9 cellular contexts compared by ENCODE assay signal in genomic region chr10:124992462-124993344, GRCh38. TPM values are rescaled to one million over a fixed set of nuclear protein-coding genes. Genes with fewer than 3 reads are reported as not detected.
DNase-seq lines count a peak whose midpoint lies in the region; ATAC-seq, FAIRE-seq and TF ChIP-seq lines count a peak whose summit lies in the region.
"Had no signal": no experiment of that assay in that cellular context is flagged by ENCODE, and none has a peak within 500 bp of the region (broad histone marks: within the 10 kb centered on the region; RNA-seq: fewer than 3 reads in every experiment).

No MANE protein-coding gene starts in this region.

- no peak for TF ChIP-seq POLR2A in H54 (IDR thresholded peaks at IDR 0.05; ENCODE audit: low read depth, low read length)

- no peaks in the 10 kb centered on the region for H3K36me3 Mint-ChIP-seq in T-helper 17 cell (ENCODE audit: low read depth)
- H3K36me3 Mint-ChIP-seq in natural killer cell, result peaks cover 4% of the 10 kb centered on the region

- H3K9me3 Mint-ChIP-seq in natural killer cell, result no peaks in the 10 kb centered on the region
- H3K9me3 Mint-ChIP-seq: naive thymus-derived CD8-positive, alpha-beta T cell had no signal

- H3K4me3 ChIP-seq in GM12864 (ENCODE audit: low read depth, low read length) (no peak overlapping the region), fibroblast of mammary gland (ENCODE audit: control insufficient read depth, low read depth, low read length) (no peak overlapping the region)

- intact Hi-C loops in natural killer cell (cut with micrococcal nuclease), result loop anchor here (1.0 to 5.0 kb wide), 2 partner anchors 69 to 350 kb away; no protein-coding TSS in a partner anchor

- peak; percentile 54 for DNase-seq in AG09319 (ENCODE audit: extremely low read depth, low read depth)
- DNase-seq in GM12864 (ENCODE audit: low read depth), result no peak
- peak; percentile 65 for DNase-seq in KBM-7
- no peak for DNase-seq in T-helper 17 cell
- peak; percentile 75 for DNase-seq in fibroblast of mammary gland (ENCODE audit: low read depth)
- DNase-seq in natural killer cell, result no peak
- no peak for DNase-seq in H54 (ENCODE audit: insufficient read length, low spot score)

- FAIRE-seq in H54 (lab: Jason Lieb, UNC), result no peak

- TF ChIP-seq CTCF in AG09319 (IDR thresholded peaks at IDR 0.05; ENCODE audit: low read depth, low read length) (peak; percentile 51), GM12864 (IDR thresholded peaks at IDR 0.05; ENCODE audit: low read depth, low read length, missing control alignments) (peak; percentile 58), fibroblast of mammary gland (conservative IDR thresholded peaks at IDR 0.05; ENCODE audit: control insufficient read depth, insufficient read depth, low read depth, low read length) (peak; percentile 55), natural killer cell (IDR thresholded peaks at IDR 0.05) (peak; percentile 65)

- ATAC-seq in T-helper 17 cell, result peak; percentile 52
- peak; percentile 68 to 88 (median 79) for ATAC-seq in natural killer cell
- ATAC-seq in GM21717 (IDR thresholded peaks at IDR 0.05; ENCODE audit: unreplicated experiment), result no peak
- ATAC-seq: naive thymus-derived CD8-positive, alpha-beta T cell had no signal

- no peaks in the 10 kb centered on the region for H3K9me3 ChIP-seq in T-helper 17 cell (ENCODE audit: control insufficient read depth, low read length, poor library complexity, severe bottlenecking)

- peaks cover 5% of the 10 kb centered on the region for H3K4me1 Mint-ChIP-seq in T-helper 17 cell
- H3K4me1 Mint-ChIP-seq in natural killer cell, result peaks cover 6 to 8% of the 10 kb centered on the region in 2 donors

- H3K4me3 Mint-ChIP-seq in T-helper 17 cell, result no peak overlapping the region
- H3K4me3 Mint-ChIP-seq in natural killer cell, result no peak overlapping the region
- H3K4me3 Mint-ChIP-seq: naive thymus-derived CD8-positive, alpha-beta T cell had no signal

- H3K27me3 Mint-ChIP-seq in T-helper 17 cell, result no peaks in the 10 kb centered on the region
- no peaks in the 10 kb centered on the region for H3K27me3 Mint-ChIP-seq in natural killer cell (ENCODE audit: low read depth in 2 of 2)
- H3K27me3 Mint-ChIP-seq: naive thymus-derived CD8-positive, alpha-beta T cell had no signal

- H3K27ac Mint-ChIP-seq in T-helper 17 cell, result no peak overlapping the region
- H3K27ac Mint-ChIP-seq in natural killer cell, result peak overlapping the region; percentile 27 to 38

- in situ Hi-C loops in KBM-7 (cut with MboI; ENCODE audit: low pct_unique_long_range_greater_than_20kb, low sequenced_read_pairs), result no loop called here

RNA-seq across cellular contexts. Expression of gene ZRANB1, which starts 50.8 kb away (rescaled TPM):
- total RNA-seq in T-helper 17 cell, result 10 to 100 TPM; 19.4 to 21.3 TPM
- total RNA-seq in natural killer cell, result 10 to 100 TPM; 18.0 to 20.5 (median 18.8) TPM

Comparison
In these comparisons a context has a peak if more than half of its experiments do, and no peak if none do; other contexts are left out.
1. DNase-seq: peak in AG09319 (single experiment), KBM-7 (single experiment) and fibroblast of mammary gland (single experiment); none in GM12864 (single experiment), T-helper 17 cell (0 of 3), natural killer cell (single experiment) and H54 (single experiment).
2. Peak in every context shown above with its lines, with median percentiles within 50 percentile points of each other: CTCF ChIP-seq.